In genomic region chr4:94452476-94453300, GRCh38 we compare ENCODE assay signal across 8 cellular contexts. TPM values are rescaled to one million over a fixed set of nuclear protein-coding genes. Genes with fewer than 3 reads are reported as not detected.
DNase-seq lines count a peak whose midpoint lies in the region; ATAC-seq and TF ChIP-seq lines count a peak whose summit lies in the region.

No MANE protein-coding gene starts in this region.

- peak overlapping the region; percentile 98 for H3K4me3 ChIP-seq in BE2C (ENCODE audit: low read depth, low read length)
- H3K4me3 ChIP-seq in skeletal muscle satellite cell (ENCODE audit: low read length), result peak overlapping the region; percentile 83

- H3K27ac Mint-ChIP-seq in T-helper 2 cell treated with Interferon-gamma antibody and Interleukin-4, amounts not matched to agents 5 μg/mL and 100 μg/mL, for 36 hours, result peak overlapping the region; percentile 49

- ATAC-seq in GM18909 (IDR thresholded peaks at IDR 0.05; ENCODE audit: poor library complexity, unreplicated experiment), result peak; percentile 18

- no peaks in the 10 kb centered on the region for H3K9me3 Mint-ChIP-seq in T-helper 2 cell treated with Interferon-gamma antibody and Interleukin-4, amounts not matched to agents 5 μg/mL and 100 μg/mL, for 36 hours

- peak overlapping the region; percentile 83 for H3K4me2 ChIP-seq in skeletal muscle satellite cell (ENCODE audit: low read length)

- peaks cover 18% of the 10 kb centered on the region for H3K4me1 ChIP-seq in BE2C
- H3K4me1 ChIP-seq in skeletal muscle satellite cell (ENCODE audit: control insufficient read depth, insufficient read depth, low read length), result peaks cover 46% of the 10 kb centered on the region

- TF ChIP-seq CTCF in BE2C (IDR thresholded peaks at IDR 0.05; ENCODE audit: low read depth, low read length), result no peak

- H3K4me3 Mint-ChIP-seq in T-helper 2 cell treated with Interferon-gamma antibody and Interleukin-4, amounts not matched to agents 5 μg/mL and 100 μg/mL, for 36 hours, result peak overlapping the region; percentile 90

- H3K36me3 ChIP-seq in BE2C (peaks cover 15% of the 10 kb centered on the region), skeletal muscle satellite cell (ENCODE audit: insufficient read depth, low read length) (peaks cover 24% of the 10 kb centered on the region)

- peak overlapping the region; percentile 98 for H3K9ac ChIP-seq in skeletal muscle satellite cell (ENCODE audit: low read depth, low read length)

- H3K9me3 ChIP-seq in BE2C (no peaks in the 10 kb centered on the region), skeletal muscle satellite cell (replicated peaks; ENCODE audit: low read length) (no peaks in the 10 kb centered on the region)

- H3K27me3 ChIP-seq in BE2C, result no peaks in the 10 kb centered on the region
- no peaks in the 10 kb centered on the region for H3K27me3 ChIP-seq in skeletal muscle satellite cell (ENCODE audit: control insufficient read depth, insufficient read depth, low read length)

- H3K27me3 Mint-ChIP-seq in T-helper 2 cell treated with Interferon-gamma antibody and Interleukin-4, amounts not matched to agents 5 μg/mL and 100 μg/mL, for 36 hours (ENCODE audit: low read depth), result peaks cover 21% of the 10 kb centered on the region

- peaks cover 17% of the 10 kb centered on the region for H3K4me1 Mint-ChIP-seq in T-helper 2 cell treated with Interferon-gamma antibody and Interleukin-4, amounts not matched to agents 5 μg/mL and 100 μg/mL, for 36 hours (ENCODE audit: low read depth)

- H3K36me3 Mint-ChIP-seq in T-helper 2 cell treated with Interferon-gamma antibody and Interleukin-4, amounts not matched to agents 5 μg/mL and 100 μg/mL, for 36 hours (ENCODE audit: low read depth), result peaks cover 1% of the 10 kb centered on the region

- peak; percentile 64 for DNase-seq in BE2C
- peak in 64 of 76 experiments; percentile 5 to 66 (median 43) for DNase-seq in HUDEP-2 (lab: John Stamatoyannopoulos, UW; ENCODE audit: unreplicated experiment in 76 of 76)
- DNase-seq in T-helper 2 cell treated with Interferon-gamma antibody and Interleukin-4, amounts not matched to agents 5 μg/mL and 100 μg/mL, for 36 hours (ENCODE audit: low spot score), result peak; percentile 7
- peak; percentile 17 for DNase-seq in cerebellar cortex (ENCODE audit: low spot score)
- peak; percentile 83 for DNase-seq in iris pigment epithelial cell (ENCODE audit: low read depth)
- no peak for DNase-seq in NCI-H128 (lab: John Stamatoyannopoulos, UW; ENCODE audit: unreplicated experiment)

RNA-seq across cellular contexts. Expression of gene PDLIM5, which starts 0.9 kb away (rescaled TPM):
- polyA plus RNA-seq in BE2C (2012; ENCODE audit: insufficient read depth, insufficient read length, low read depth), result 29.0 TPM
- total RNA-seq in skeletal muscle satellite cell (2012; rRNA removed), result 83.4 and 123 TPM in 2 replicates
